In the genomic region with DNA sequence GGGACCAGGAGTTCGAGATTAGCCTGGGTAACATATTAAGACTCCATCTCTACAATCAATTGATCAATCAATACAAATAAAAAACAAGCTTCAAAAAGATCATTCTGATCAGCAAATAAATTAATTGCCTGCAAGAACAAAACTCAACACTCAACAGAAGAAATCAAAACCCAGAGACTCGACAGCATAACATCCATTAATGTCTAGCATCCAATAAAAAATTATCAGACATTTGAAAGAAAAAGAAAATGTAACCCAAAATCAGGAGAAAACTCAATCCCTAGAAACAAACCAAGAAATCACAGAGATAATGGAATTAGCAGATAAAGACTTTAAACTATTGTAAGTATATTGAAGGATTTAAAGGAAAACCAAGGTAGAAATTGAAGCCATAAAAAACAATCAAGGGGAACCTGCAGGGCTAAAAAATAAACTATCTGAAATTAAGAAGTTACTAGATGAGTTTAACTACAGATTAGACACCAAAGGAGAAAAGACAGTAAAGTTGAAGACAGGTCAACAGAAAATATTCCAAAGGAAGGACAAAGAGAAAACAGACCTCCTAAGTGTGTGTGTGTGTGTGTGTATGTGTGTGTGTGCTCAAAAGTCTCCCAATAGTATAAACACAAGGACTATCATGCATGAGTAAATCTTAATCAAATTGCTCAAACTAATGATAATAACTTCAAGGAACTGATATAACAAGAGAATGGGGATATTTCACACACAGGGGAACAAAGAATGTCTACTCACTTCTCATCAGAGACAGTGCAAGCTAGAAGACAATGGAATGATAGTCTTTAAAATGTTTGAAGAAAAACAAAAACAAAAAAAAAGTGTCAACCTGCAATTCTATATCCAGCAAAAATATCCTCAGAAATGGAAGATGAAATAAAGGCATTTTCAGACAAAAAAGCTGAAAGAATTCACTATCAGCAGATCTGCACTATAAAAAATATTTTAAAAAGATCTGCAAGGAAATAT, we compare ENCODE assay signal across 18 cellular contexts. TPM values are rescaled to one million over a fixed set of nuclear protein-coding genes. Genes with fewer than 3 reads are reported as not detected.
"Had no signal": no experiment of that assay in that cellular context is flagged by ENCODE, and none has a peak within 500 bp of the region (broad histone marks: within the 10 kb centered on the region; RNA-seq: fewer than 3 reads in every experiment).

No MANE protein-coding gene starts in this region.

- H3K4me3 Mint-ChIP-seq: dendritic cell treated with granulocyte-macrophage colony-stimulating factor and Interleukin-4, amounts not matched to agents 40 ng/mL and 50 ng/mL, for 4 days; effector memory CD8-positive, alpha-beta T cell; natural killer cell; neural crest cell had no signal

- DNase-seq: effector memory CD8-positive, alpha-beta T cell; foreskin keratinocyte; head of caudate nucleus; hippocampal formation; mammary epithelial cell; natural killer cell; sigmoid colon; stimulated activated CD4-positive, alpha-beta T cell treated with anti-CD3 and anti-CD28 coated beads, Interleukin-2, amount 100 ng/mL, for 24 hours; stimulated activated naive CD4-positive, alpha-beta T cell treated with Interleukin-2 at 50 U/mL for 16 hours; trophoblast cell had no signal

- H3K27me3 Mint-ChIP-seq: dendritic cell treated with granulocyte-macrophage colony-stimulating factor and Interleukin-4, amounts not matched to agents 40 ng/mL and 50 ng/mL, for 4 days; effector memory CD8-positive, alpha-beta T cell had no signal

- H3K4me3 ChIP-seq: right atrium auricular region, sigmoid colon, skin epidermis had no signal

- H3K27me3 ChIP-seq: foreskin keratinocyte, right atrium auricular region, sigmoid colon had no signal

- FAIRE-seq: colon had no signal

- H3K27ac ChIP-seq: foreskin keratinocyte, sigmoid colon, skin epidermis had no signal

- H3K4me1 ChIP-seq: foreskin keratinocyte had no signal

- H3K9me3 Mint-ChIP-seq: effector memory CD8-positive, alpha-beta T cell had no signal

- ATAC-seq: effector memory CD8-positive, alpha-beta T cell; foreskin keratinocyte; natural killer cell had no signal

- H3K27ac Mint-ChIP-seq: dendritic cell treated with granulocyte-macrophage colony-stimulating factor and Interleukin-4, amounts not matched to agents 40 ng/mL and 50 ng/mL, for 4 days; natural killer cell had no signal

RNA-seq across cellular contexts. Expression of gene NPC1L1, which starts 58.3 kb away (rescaled TPM):
- total RNA-seq: foreskin keratinocyte, mammary epithelial cell, mononuclear cell, osteocyte, right atrium auricular region, urinary bladder had no signal
- polyA plus RNA-seq: foreskin keratinocyte, mammary epithelial cell had no signal
